In genomic region chr17:2013994-2014317, GRCh38 we compare ENCODE assay signal across 25 cellular contexts. TPM values are rescaled to one million over a fixed set of nuclear protein-coding genes. Genes with fewer than 3 reads are reported as not detected.
DNase-seq lines count a peak whose midpoint lies in the region; ATAC-seq and TF ChIP-seq lines count a peak whose summit lies in the region.
"Had no signal": no experiment of that assay in that cellular context is flagged by ENCODE, and none has a peak within 500 bp of the region (broad histone marks: within the 10 kb centered on the region; RNA-seq: fewer than 3 reads in every experiment).

No MANE protein-coding gene starts in this region.

- ATAC-seq in left cardiac atrium = peak; percentile 30 to 49
- peak; percentile 49 to 69 for ATAC-seq in lower lobe of right lung
- ATAC-seq in CD8-positive, alpha-beta T cell = no peak
- ATAC-seq: K562 had no signal

- CTCF ChIA-PET in CD8-positive, alpha-beta T cell (lab: Charles Lee) = no interaction called here
- CTCF ChIA-PET in CD4-positive, alpha-beta memory T cell (lab: Charles Lee; ENCODE audit: partially characterized antibody) = no interaction called here

- H3K4me3 ChIP-seq in left ventricle myocardium inferior = no peak overlapping the region
- H3K4me3 ChIP-seq in adipocyte (ENCODE audit: low read length) = peak overlapping the region; percentile 35
- H3K4me3 ChIP-seq in lower lobe of right lung = no peak overlapping the region
- no peak overlapping the region for H3K4me3 ChIP-seq in tibial artery
- no peak overlapping the region for H3K4me3 ChIP-seq in CD8-positive, alpha-beta T cell (ENCODE audit: low read depth, low read length)
- no peak overlapping the region for H3K4me3 ChIP-seq in CD4-positive, alpha-beta memory T cell (ENCODE audit: low read length in 2 of 2)
- H3K4me3 ChIP-seq: GM23248, K562 had no signal

- DNase-seq in left cardiac atrium (no peak), left ventricle myocardium inferior (no peak), adipocyte (ENCODE audit: low read depth) (peak; percentile 24), lower lobe of right lung (no peak), tibial artery (peak in 1 of 2 donors; percentile 86), DMS153 treated with DMSO at 0.1 percent for 48 hours (lab: John Stamatoyannopoulos, UW; ENCODE audit: unreplicated experiment) (no peak)
- no peak for DNase-seq in CD8-positive, alpha-beta T cell
- no peak for DNase-seq in CD4-positive, alpha-beta memory T cell
- DNase-seq: 8988T; ACHN; CD8-positive, alpha-beta memory T cell; DMS 273 treated with DMSO at 0.1 percent for 48 hours; DMS79 treated with DMSO at 0.1 percent for 48 hours; GM23248; H7; Kasumi-1; NCI-H1105 treated with DMSO at 0.1 percent for 48 hours; NCI-H146; NCI-H1930; NCI-H2107; NCI-H446 treated with DMSO at 0.1 percent for 48 hours; NCI-H526 treated with DMSO at 0.1 percent for 48 hours; RPMI8226; SHP77 had no signal

- H3K36me3 Mint-ChIP-seq in CD8-positive, alpha-beta T cell = no peaks in the 10 kb centered on the region
- H3K36me3 Mint-ChIP-seq in CD4-positive, alpha-beta memory T cell = peaks cover 0 to 4% of the 10 kb centered on the region in 2 donors
- H3K36me3 Mint-ChIP-seq: CD8-positive, alpha-beta memory T cell had no signal

- H3K9ac ChIP-seq in adipocyte (ENCODE audit: low read length) = peak overlapping the region; percentile 65
- H3K9ac ChIP-seq: GM23248 had no signal

- intact Hi-C loops in left cardiac atrium (cut with DNase I) (no loop called here), left ventricle myocardium inferior (cut with micrococcal nuclease) (no loop called here), lower lobe of right lung (cut with DNase I) (no loop called here), tibial artery (cut with DNase I; ENCODE audit: low total_unique reads) (no loop called here)
- intact Hi-C loops in CD8-positive, alpha-beta T cell (cut with DNase I, micrococcal nuclease) = no loop called here
- intact Hi-C loops in CD4-positive, alpha-beta memory T cell (cut with micrococcal nuclease) = no loop called here

- H3K9me3 ChIP-seq in left ventricle myocardium inferior (replicated peaks) = no peaks in the 10 kb centered on the region
- no peaks in the 10 kb centered on the region for H3K9me3 ChIP-seq in adipocyte (ENCODE audit: control insufficient read depth, low read length)
- H3K9me3 ChIP-seq in lower lobe of right lung = no peaks in the 10 kb centered on the region
- no peaks in the 10 kb centered on the region for H3K9me3 ChIP-seq in tibial artery
- no peaks in the 10 kb centered on the region for H3K9me3 ChIP-seq in CD8-positive, alpha-beta T cell (ENCODE audit: low read length)
- no peaks in the 10 kb centered on the region for H3K9me3 ChIP-seq in CD4-positive, alpha-beta memory T cell (ENCODE audit: control insufficient read depth in 1 of 2, low read length in 2 of 2)

- H3K27ac Mint-ChIP-seq in CD8-positive, alpha-beta T cell = no peak overlapping the region
- H3K27ac Mint-ChIP-seq in CD4-positive, alpha-beta memory T cell = no peak overlapping the region
- H3K27ac Mint-ChIP-seq: CD8-positive, alpha-beta memory T cell had no signal

- H3K4me1 ChIP-seq in left ventricle myocardium inferior (peaks cover 27% of the 10 kb centered on the region), adipocyte (ENCODE audit: control insufficient read depth, insufficient read depth, low read length) (peaks cover 69% of the 10 kb centered on the region), lower lobe of right lung (peaks cover 16% of the 10 kb centered on the region), tibial artery (peaks cover 0 to 47% (median 44%) of the 10 kb centered on the region in 4 donors)
- H3K4me1 ChIP-seq in CD8-positive, alpha-beta T cell (ENCODE audit: insufficient read depth, low read length) = no peaks in the 10 kb centered on the region
- H3K4me1 ChIP-seq in CD4-positive, alpha-beta memory T cell (ENCODE audit: insufficient read depth, low read length) = no peaks in the 10 kb centered on the region

- H3K36me3 ChIP-seq in left ventricle myocardium inferior = no peaks in the 10 kb centered on the region
- H3K36me3 ChIP-seq in adipocyte (ENCODE audit: control insufficient read depth, insufficient read depth, low read length, severe bottlenecking) = no peaks in the 10 kb centered on the region
- no peaks in the 10 kb centered on the region for H3K36me3 ChIP-seq in lower lobe of right lung
- no peaks in the 10 kb centered on the region for H3K36me3 ChIP-seq in tibial artery
- no peaks in the 10 kb centered on the region for H3K36me3 ChIP-seq in CD8-positive, alpha-beta T cell (ENCODE audit: insufficient read depth, low read length)
- no peaks in the 10 kb centered on the region for H3K36me3 ChIP-seq in CD4-positive, alpha-beta memory T cell (ENCODE audit: insufficient read depth, low read length)

- no peaks in the 10 kb centered on the region for H3K4me1 Mint-ChIP-seq in CD8-positive, alpha-beta T cell (ENCODE audit: low read depth)
- peaks cover 0 to 5% (median under 1%) of the 10 kb centered on the region in 4 donors for H3K4me1 Mint-ChIP-seq in CD4-positive, alpha-beta memory T cell
- H3K4me1 Mint-ChIP-seq: CD8-positive, alpha-beta memory T cell had no signal

- H3K27ac ChIP-seq in left ventricle myocardium inferior (replicated peaks) (no peak overlapping the region), lower lobe of right lung (no peak overlapping the region), tibial artery (peak overlapping the region; percentile 37 to 79)
- no peak overlapping the region for H3K27ac ChIP-seq in CD8-positive, alpha-beta T cell (ENCODE audit: low read depth, low read length)
- H3K27ac ChIP-seq in CD4-positive, alpha-beta memory T cell (ENCODE audit: low read depth, low read length) = no peak overlapping the region
- H3K27ac ChIP-seq: GM23248 had no signal

- POLR2A ChIA-PET in CD8-positive, alpha-beta T cell (lab: Charles Lee) = no interaction called here
- POLR2A ChIA-PET in CD4-positive, alpha-beta memory T cell (lab: Charles Lee; ENCODE audit: partially characterized antibody) = no interaction called here

- TF ChIP-seq CTCF in left ventricle myocardium inferior (IDR thresholded peaks at IDR 0.05; ENCODE audit: borderline replicate concordance) = no peak
- no peak for TF ChIP-seq CTCF in lower lobe of right lung (IDR thresholded peaks at IDR 0.05)
- TF ChIP-seq CTCF in tibial artery (IDR thresholded peaks at IDR 0.05) = no peak
- TF ChIP-seq CTCF in CD8-positive, alpha-beta T cell (IDR thresholded peaks at IDR 0.05) = no peak

- no peaks in the 10 kb centered on the region for H3K9me3 Mint-ChIP-seq in CD8-positive, alpha-beta T cell
- peaks cover 0 to 2% (median 0%) of the 10 kb centered on the region in 8 donors for H3K9me3 Mint-ChIP-seq in CD4-positive, alpha-beta memory T cell

- peaks cover 11% of the 10 kb centered on the region for H3K27me3 Mint-ChIP-seq in CD8-positive, alpha-beta T cell (ENCODE audit: low read depth)
- peaks cover 0 to 4% of the 10 kb centered on the region in 2 donors for H3K27me3 Mint-ChIP-seq in CD4-positive, alpha-beta memory T cell

- peaks cover 5% of the 10 kb centered on the region for H3K27me3 ChIP-seq in left ventricle myocardium inferior (ENCODE audit: low read depth)
- H3K27me3 ChIP-seq in adipocyte (replicated peaks; ENCODE audit: control insufficient read depth, insufficient read depth, low read length) = peaks cover 20% of the 10 kb centered on the region
- H3K27me3 ChIP-seq in lower lobe of right lung (ENCODE audit: low read depth) = peaks cover 13% of the 10 kb centered on the region
- H3K27me3 ChIP-seq in tibial artery = no peaks in the 10 kb centered on the region
- H3K27me3 ChIP-seq in CD8-positive, alpha-beta T cell (ENCODE audit: insufficient read depth, low read length) = no peaks in the 10 kb centered on the region
- no peaks in the 10 kb centered on the region for H3K27me3 ChIP-seq in CD4-positive, alpha-beta memory T cell (ENCODE audit: insufficient read depth, low read length)

- no peak overlapping the region for H3K4me3 Mint-ChIP-seq in CD8-positive, alpha-beta T cell
- H3K4me3 Mint-ChIP-seq in CD4-positive, alpha-beta memory T cell = no peak overlapping the region
- H3K4me3 Mint-ChIP-seq: CD8-positive, alpha-beta memory T cell had no signal

RNA-seq across cellular contexts. Expression of gene RTN4RL1, which starts 11.2 kb away (rescaled TPM):
- total RNA-seq in left cardiac atrium (1 to 10 TPM; 6.2 to 7.6 TPM), left ventricle myocardium inferior (4.0 TPM), lower lobe of right lung (5.8 TPM)
- not detected for total RNA-seq in CD8-positive, alpha-beta T cell
- under 1 TPM; 0.30 to 0.47 TPM for total RNA-seq in CD4-positive, alpha-beta memory T cell
- 1 to 10 TPM in 1 of 2 donors, under 1 TPM in 1; 0.27 to 2.0 TPM for polyA plus RNA-seq in CD4-positive, alpha-beta memory T cell
- polyA plus RNA-seq: GM23248 had no signal

RNA-seq across cellular contexts. Expression of gene DPH1, which starts 16.0 kb away (rescaled TPM):
- total RNA-seq in left cardiac atrium (10 to 100 TPM; 21.2 to 30.8 TPM), left ventricle myocardium inferior (29.1 TPM), lower lobe of right lung (38.0 TPM)
- 100 to 1,000 TPM; 128 to 149 TPM for total RNA-seq in CD8-positive, alpha-beta T cell
- 10 to 100 TPM; 76.6 to 95.8 TPM for total RNA-seq in CD4-positive, alpha-beta memory T cell
- 10 to 100 TPM; 30.8 to 39.8 TPM for polyA plus RNA-seq in CD4-positive, alpha-beta memory T cell

RNA-seq across cellular contexts. Expression of gene OVCA2, which starts 27.9 kb away (rescaled TPM):
- total RNA-seq in left cardiac atrium (10 to 100 TPM; 15.4 to 26.5 TPM), left ventricle myocardium inferior (16.6 TPM), lower lobe of right lung (20.3 TPM)
- total RNA-seq in CD8-positive, alpha-beta T cell = 10 to 100 TPM; 38.7 to 48.2 TPM
- 10 to 100 TPM; 27.9 to 36.7 TPM for total RNA-seq in CD4-positive, alpha-beta memory T cell
- 10 to 100 TPM; 49.6 to 90.3 TPM for polyA plus RNA-seq in CD4-positive, alpha-beta memory T cell

RNA-seq across cellular contexts. Expression of gene HIC1, which starts 40.9 kb away (rescaled TPM):
- total RNA-seq in left cardiac atrium = 10 to 100 TPM; 20.6 to 22.1 TPM
- 23.5 TPM for total RNA-seq in left ventricle myocardium inferior
- total RNA-seq in lower lobe of right lung = 20.6 TPM
- total RNA-seq in CD8-positive, alpha-beta T cell = 10 to 100 TPM; 12.1 to 13.0 TPM
- total RNA-seq in CD4-positive, alpha-beta memory T cell = 1 to 10 TPM; 4.9 to 5.2 TPM
- 1 to 10 TPM in 1 of 2 donors, under 1 TPM in 1; 0.39 to 1.6 TPM for polyA plus RNA-seq in CD4-positive, alpha-beta memory T cell

Comparison
In these comparisons a context has a peak if more than half of its experiments do, and no peak if none do; other contexts are left out.
1. H3K27ac ChIP-seq: peak in tibial artery (2 of 2); none in left ventricle myocardium inferior (single experiment), lower lobe of right lung (single experiment), CD8-positive, alpha-beta T cell (single experiment) and CD4-positive, alpha-beta memory T cell (single experiment).